Comparison of ENCODE assay signal across 17 cellular contexts in the genomic region with DNA sequence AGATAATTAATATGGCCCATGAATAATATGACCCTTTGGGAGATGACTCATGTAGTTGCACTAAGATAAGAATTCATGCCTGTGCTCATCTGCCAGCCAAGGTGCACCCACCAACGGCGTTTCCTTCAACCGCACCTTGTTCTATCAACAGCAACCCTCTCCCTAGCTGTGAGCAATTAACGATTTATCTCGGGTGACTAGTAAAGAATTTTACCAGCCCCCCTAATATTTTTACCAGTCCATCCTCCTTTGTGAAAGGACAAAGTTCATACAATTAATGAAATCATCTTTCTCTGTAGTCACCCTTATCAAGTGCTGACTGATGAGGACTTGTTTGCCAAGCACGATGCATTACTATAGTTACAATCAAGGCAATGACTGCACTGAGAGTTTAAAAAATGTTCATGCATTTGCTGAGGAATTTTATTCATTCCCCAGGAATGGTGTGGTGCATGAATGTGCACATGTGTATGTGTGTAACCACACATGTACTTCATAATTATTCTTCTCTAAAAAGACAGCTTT.
"Had no signal": no experiment of that assay in that cellular context is flagged by ENCODE, and none has a peak within 500 bp of the region (broad histone marks: within the 10 kb centered on the region; RNA-seq: fewer than 3 reads in every experiment).

No MANE protein-coding gene starts in this region.

- H3K4me3 Mint-ChIP-seq: activated B cell treated with CpG ODN at 0.5 μM for 24 hours; activated CD8-positive, alpha-beta T cell treated with anti-CD3 and anti-CD28 coated beads for 36 hours; activated T-cell treated with anti-CD3 and anti-CD28 coated beads, Interleukin-2, amount 50 U/mL, for 4 hours; natural killer cell; stimulated activated naive CD8-positive, alpha-beta T cell treated with anti-CD3 and anti-CD28 coated beads, Interleukin-15, Interleukin-2, amounts not matched to agents 100 ng/mL and 50 ng/mL, for 24 hours; T-helper 2 cell treated with Interferon-gamma antibody and Interleukin-4, amounts not matched to agents 5 μg/mL and 100 μg/mL, for 36 hours had no signal

- H3K36me3 ChIP-seq: colonic mucosa, neutrophil, spleen had no signal

- H3K9me3 Mint-ChIP-seq: activated B cell treated with CpG ODN at 0.5 μM for 24 hours; activated CD8-positive, alpha-beta T cell treated with anti-CD3 and anti-CD28 coated beads for 36 hours; activated T-cell treated with anti-CD3 and anti-CD28 coated beads, Interleukin-2, amount 50 U/mL, for 4 hours; natural killer cell had no signal

- H3K27ac Mint-ChIP-seq: activated B cell treated with CpG ODN at 0.5 μM for 24 hours; activated CD8-positive, alpha-beta T cell treated with anti-CD3 and anti-CD28 coated beads for 36 hours; natural killer cell; stimulated activated naive CD8-positive, alpha-beta T cell treated with anti-CD3 and anti-CD28 coated beads, Interleukin-15, Interleukin-2, amounts not matched to agents 100 ng/mL and 50 ng/mL, for 24 hours; T-helper 2 cell treated with Interferon-gamma antibody and Interleukin-4, amounts not matched to agents 5 μg/mL and 100 μg/mL, for 36 hours had no signal

- H3K36me3 Mint-ChIP-seq: natural killer cell had no signal

- H3K9me3 ChIP-seq: colonic mucosa, esophagus muscularis mucosa, neutrophil, spleen, thoracic aorta had no signal

- DNase-seq: activated B cell treated with CpG ODN at 0.5 μM for 24 hours; activated CD4-positive, alpha-beta T cell treated with anti-CD3 and anti-CD28 coated beads for 48 hours; activated CD8-positive, alpha-beta T cell treated with anti-CD3 and anti-CD28 coated beads for 36 hours; activated effector memory CD4-positive, alpha-beta T cell treated with Interleukin-2 at 50 U/mL for 16 hours; activated naive CD4-positive, alpha-beta T cell treated with anti-CD3 and anti-CD28 coated beads, Interleukin-2, amount 50 U/mL, for 16 hours; activated T-cell treated with anti-CD3 and anti-CD28 coated beads, Interleukin-2, amount 50 U/mL, for 4 hours; central memory CD4-positive, alpha-beta T cell; colonic mucosa; foreskin fibroblast; left colon; natural killer cell; spleen had no signal

- H3K27me3 ChIP-seq: colonic mucosa, esophagus muscularis mucosa, neutrophil had no signal

- H3K4me1 Mint-ChIP-seq: activated B cell treated with CpG ODN at 0.5 μM for 24 hours, natural killer cell had no signal

- ATAC-seq: activated CD8-positive, alpha-beta T cell treated with anti-CD3 and anti-CD28 coated beads for 36 hours; activated T-cell treated with anti-CD3 and anti-CD28 coated beads, Interleukin-2, amount 50 U/mL, for 4 hours; left colon; natural killer cell had no signal

- H3K4me1 ChIP-seq: colonic mucosa, esophagus muscularis mucosa, spleen had no signal

- H3K4me3 ChIP-seq: colonic mucosa, esophagus muscularis mucosa, spleen, thoracic aorta had no signal

- H3K27me3 Mint-ChIP-seq: stimulated activated naive CD8-positive, alpha-beta T cell treated with anti-CD3 and anti-CD28 coated beads, Interleukin-15, Interleukin-2, amounts not matched to agents 100 ng/mL and 50 ng/mL, for 24 hours had no signal
